23 cellular contexts compared by ENCODE assay signal in genomic region chr3:55716611-55717225, GRCh38.
A peak's percentile ranks its signal among the peaks of the same experiment; 100 is the strongest.
DNase-seq lines count a peak whose midpoint lies in the region; ATAC-seq and TF ChIP-seq lines count a peak whose summit lies in the region.
"Had no signal": no experiment of that assay in that cellular context is flagged by ENCODE, and none has a peak within 500 bp of the region (broad histone marks: within the 10 kb centered on the region; RNA-seq: fewer than 3 reads in every experiment).

No MANE protein-coding gene starts in this region.

- no TSS peak for BruUV-seq in IMR-90 (replicated peaks; lab: Mats Ljungman, UMichigan)

- H3K27ac ChIP-seq in IMR-90 (ENCODE audit: insufficient read depth, low read length) (no peak overlapping the region), hepatocyte (peak overlapping the region; percentile 16), upper lobe of right lung (no peak overlapping the region)
- H3K27ac ChIP-seq: C4-2B, SJCRH30 had no signal

- H3K4me1 ChIP-seq in IMR-90 (ENCODE audit: control insufficient read depth, insufficient read depth, low read length): peaks cover 2% of the 10 kb centered on the region
- H3K4me1 ChIP-seq in hepatocyte (ENCODE audit: insufficient read depth): peaks cover 4% of the 10 kb centered on the region
- H3K4me1 ChIP-seq in upper lobe of right lung: no peaks in the 10 kb centered on the region

- H3K18ac ChIP-seq in IMR-90 (ENCODE audit: low read depth, low read length): no peak overlapping the region

- H4K8ac ChIP-seq in IMR-90 (ENCODE audit: low read depth in 2 of 2, low read length in 2 of 2): no peak overlapping the region

- no peak overlapping the region for H3K56ac ChIP-seq in IMR-90 (ENCODE audit: extremely low read depth, insufficient read depth, low read length)

- no peak overlapping the region for H3K4me2 ChIP-seq in IMR-90 (ENCODE audit: low read depth, low read length)
- no peak overlapping the region for H3K4me2 ChIP-seq in hepatocyte

- DNase-seq in IMR-90 (no peak), hepatocyte (ENCODE audit: low spot score) (peak; percentile 16), NCI-H2196 (lab: John Stamatoyannopoulos, UW; ENCODE audit: unreplicated experiment) (no peak), NCI-H1694 (lab: John Stamatoyannopoulos, UW) (no peak), upper lobe of right lung (no peak)
- DNase-seq in stimulated activated CD4-positive, alpha-beta T cell treated with anti-CD3 and anti-CD28 coated beads, Interleukin-4, amount 100 ng/mL, for 24 hours: no peak
- DNase-seq: CD8-positive, alpha-beta T cell; DMS79 treated with DMSO at 0.1 percent for 48 hours; GF-D8; HCEC 1CT; KG1; MM.1S; NCI-H2029 treated with DMSO at 0.1 percent for 48 hours; NCI-H2227 treated with DMSO at 0.1 percent for 48 hours; NCI-H510A; NCI-H69; PC-3; SJCRH30 had no signal

- H2AK5ac ChIP-seq in IMR-90 (ENCODE audit: low read depth, low read length): no peak overlapping the region

- no peak for TF ChIP-seq RAD21 in IMR-90 (IDR thresholded peaks at IDR 0.05; ENCODE audit: low read length)

- no peak overlapping the region for H3K14ac ChIP-seq in IMR-90 (replicated peaks; ENCODE audit: low read depth, low read length)

- no peak overlapping the region for H4K5ac ChIP-seq in IMR-90 (ENCODE audit: low read depth, low read length)

- WGBS in IMR-90 (ENCODE audit: extremely low coverage in 2 of 2, insufficient read length in 1 of 2), 2 experiments: 100% methylated on average over 1 of the region's 2 CpGs; no CpG with 5 or more reads in 1 of the 2 experiments
- 95% methylated on average over 2 of the region's 2 CpGs for WGBS in hepatocyte (ENCODE audit: low lambda C conversion rate, missing lambda C conversion rate)

- peaks cover 0 to 5% of the 10 kb centered on the region in 2 experiments; a peak in 1 of 4 replicates for H3K79me1 ChIP-seq in IMR-90 (ENCODE audit: low read depth in 1 of 2, low read length in 2 of 2)

- ATAC-seq in GM18502 (IDR thresholded peaks at IDR 0.05; ENCODE audit: poor library complexity, unreplicated experiment) (peak; percentile 46), GM19351 (IDR thresholded peaks at IDR 0.05; ENCODE audit: unreplicated experiment) (peak; percentile 54), IMR-90 (ENCODE audit: low read depth) (no peak), upper lobe of right lung (no peak)
- ATAC-seq: CD8-positive, alpha-beta T cell; PC-3; Right ventricle myocardium inferior; SK-N-SH treated with all-trans-retinoic acid at 6 μM for 48 hours had no signal

- H3K27me3 ChIP-seq in IMR-90 (ENCODE audit: control insufficient read depth, insufficient read depth, low read length): no peaks in the 10 kb centered on the region; the same call in 1 of the 2 replicates
- H3K27me3 ChIP-seq in hepatocyte: peaks cover 7% of the 10 kb centered on the region
- H3K27me3 ChIP-seq in upper lobe of right lung: peaks cover 4% of the 10 kb centered on the region
- H3K27me3 ChIP-seq: SJCRH30 had no signal

- in situ Hi-C loops in IMR-90 (cut with MboI; ENCODE audit: low sequenced_read_pairs): no loop called here

- H4K20me1 ChIP-seq in IMR-90 (ENCODE audit: insufficient read depth, low read length): no peaks in the 10 kb centered on the region
- H4K20me1 ChIP-seq in hepatocyte (ENCODE audit: insufficient read depth, poor library complexity, severe bottlenecking): no peaks in the 10 kb centered on the region

- no peak overlapping the region for H2BK20ac ChIP-seq in IMR-90 (ENCODE audit: low read depth, low read length)

- H2BK120ac ChIP-seq in IMR-90 (ENCODE audit: low read depth, low read length): peak overlapping the region; percentile 5; the same call in 1 of the 2 replicates

- H3K36me3 ChIP-seq in IMR-90 (ENCODE audit: control insufficient read depth, insufficient read depth, low read length) (no peaks in the 10 kb centered on the region), hepatocyte (replicated peaks; ENCODE audit: insufficient read depth, low read depth) (no peaks in the 10 kb centered on the region), upper lobe of right lung (no peaks in the 10 kb centered on the region)
- H3K36me3 ChIP-seq: SJCRH30 had no signal

- H4K91ac ChIP-seq in IMR-90 (ENCODE audit: insufficient read depth, low read depth, low read length): no peak overlapping the region; the same call in 1 of the 2 replicates

- no peak overlapping the region for H3K23ac ChIP-seq in IMR-90 (ENCODE audit: low read depth, low read length)

- H3K9me2 ChIP-seq in hepatocyte (replicated peaks; ENCODE audit: insufficient read depth): no peaks in the 10 kb centered on the region

- TF ChIP-seq CTCF in IMR-90 (conservative IDR thresholded peaks at IDR 0.05; ENCODE audit: low read depth, low read length) (no peak), hepatocyte (IDR thresholded peaks at IDR 0.05; ENCODE audit: poor library complexity) (no peak), upper lobe of right lung (IDR thresholded peaks at IDR 0.05) (no peak)

- dilution Hi-C loops in IMR-90 (cut with HindIII; ENCODE audit: low sequenced_read_pairs, unreplicated experiment): no loop called here

- H2AK9ac ChIP-seq in IMR-90 (replicated peaks; ENCODE audit: low read depth, low read length, poor library complexity): peak overlapping the region; percentile 15

- H3K4ac ChIP-seq in IMR-90 (ENCODE audit: low read depth, low read length): no peak overlapping the region

- intact Hi-C loops in IMR-90 (cut with micrococcal nuclease) (loop anchor here (5.0 kb wide), 1 partner anchor 159 kb away; no protein-coding TSS in a partner anchor), upper lobe of right lung (cut with DNase I) (no loop called here)

- no peak overlapping the region for H3K9ac ChIP-seq in IMR-90 (ENCODE audit: low read depth, low read length)

- H2AFZ ChIP-seq in IMR-90 (replicated peaks; ENCODE audit: low read length, poor library complexity) (no peak overlapping the region), hepatocyte (no peak overlapping the region)

- H2BK15ac ChIP-seq in IMR-90 (ENCODE audit: low read depth, low read length): 0 out of 3 replicates have a peak overlapping the region, but pooled peaks have one; percentile 25

- POLR2A ChIA-PET in IMR-90 (lab: Charles Lee; ENCODE audit: unreplicated experiment): no interaction called here

- H2BK5ac ChIP-seq in IMR-90 (ENCODE audit: low read depth, low read length, poor library complexity, severe bottlenecking): no peak overlapping the region

- peaks cover 5% of the 10 kb centered on the region; the same call in 1 of the 2 replicates for H3K9me1 ChIP-seq in IMR-90 (ENCODE audit: insufficient read depth, low read length)

- H3K79me2 ChIP-seq in hepatocyte: no peaks in the 10 kb centered on the region

- no peaks in the 10 kb centered on the region for H3K9me3 ChIP-seq in IMR-90 (ENCODE audit: control insufficient read depth, insufficient read depth, low read length)
- H3K9me3 ChIP-seq in hepatocyte (ENCODE audit: low read depth): no peaks in the 10 kb centered on the region
- no peaks in the 10 kb centered on the region for H3K9me3 ChIP-seq in upper lobe of right lung
- H3K9me3 ChIP-seq: SJCRH30 had no signal

- CTCF ChIA-PET in IMR-90 (lab: Yijun Ruan, JAX): no interaction called here

- no peak for TF ChIP-seq POLR2A in IMR-90 (IDR thresholded peaks at IDR 0.05; ENCODE audit: low read depth, low read length)

- H3K4me3 ChIP-seq in IMR-90 (ENCODE audit: insufficient read depth, low read depth, low read length): no peak overlapping the region
- H3K4me3 ChIP-seq in hepatocyte: no peak overlapping the region
- no peak overlapping the region for H3K4me3 ChIP-seq in upper lobe of right lung
- H3K4me3 ChIP-seq: SJCRH30 had no signal

TF ChIP-seq in IMR-90, 13 proteins besides CTCF, POLR2A, EP300 and RAD21:
- no peak for TF ChIP-seq SMC3 (IDR thresholded peaks at IDR 0.05; ENCODE audit: low read depth, low read length)
- TF ChIP-seq RFX5 (IDR thresholded peaks at IDR 0.05; ENCODE audit: low read depth, low read length): no peak
- TF ChIP-seq CHD1 (IDR thresholded peaks at IDR 0.05; ENCODE audit: low read depth, low read length): no peak
- no peak for TF ChIP-seq FOS (IDR thresholded peaks at IDR 0.05; ENCODE audit: low read depth, low read length)
- no peak for TF ChIP-seq MXI1 (IDR thresholded peaks at IDR 0.05; ENCODE audit: borderline replicate concordance, low read depth, low read length)
- no peak for TF ChIP-seq USF2 (IDR thresholded peaks at IDR 0.05; ENCODE audit: low read depth, low read length)
- no peak for TF ChIP-seq NFE2L2 (IDR thresholded peaks at IDR 0.05; ENCODE audit: low read depth, low read length)
- no peak for TF ChIP-seq CEBPB (IDR thresholded peaks at IDR 0.05; ENCODE audit: low read depth, low read length)
- no peak for TF ChIP-seq MAFK (IDR thresholded peaks at IDR 0.05; ENCODE audit: low read depth, low read length)
- no peak for TF ChIP-seq ELK1 (IDR thresholded peaks at IDR 0.05; ENCODE audit: borderline replicate concordance, low read depth, low read length)
- no peak for TF ChIP-seq BHLHE40 (IDR thresholded peaks at IDR 0.05; ENCODE audit: low read depth, low read length)
- no peak for TF ChIP-seq MAZ (IDR thresholded peaks at IDR 0.05; ENCODE audit: borderline replicate concordance, low read depth, low read length)
- no peak for TF ChIP-seq RCOR1 (IDR thresholded peaks at IDR 0.05; ENCODE audit: insufficient replicate concordance, low read length)
TF ChIP-seq in IMR-90: peak in this region for 0.

Comparison
In these comparisons a context has a peak if more than half of its experiments do, and no peak if none do; other contexts are left out.
1. ATAC-seq: peak in GM18502 (single experiment) and GM19351 (single experiment); none in IMR-90 (single experiment) and upper lobe of right lung (single experiment).